8 cellular contexts compared by ENCODE assay signal in the genomic region with DNA sequence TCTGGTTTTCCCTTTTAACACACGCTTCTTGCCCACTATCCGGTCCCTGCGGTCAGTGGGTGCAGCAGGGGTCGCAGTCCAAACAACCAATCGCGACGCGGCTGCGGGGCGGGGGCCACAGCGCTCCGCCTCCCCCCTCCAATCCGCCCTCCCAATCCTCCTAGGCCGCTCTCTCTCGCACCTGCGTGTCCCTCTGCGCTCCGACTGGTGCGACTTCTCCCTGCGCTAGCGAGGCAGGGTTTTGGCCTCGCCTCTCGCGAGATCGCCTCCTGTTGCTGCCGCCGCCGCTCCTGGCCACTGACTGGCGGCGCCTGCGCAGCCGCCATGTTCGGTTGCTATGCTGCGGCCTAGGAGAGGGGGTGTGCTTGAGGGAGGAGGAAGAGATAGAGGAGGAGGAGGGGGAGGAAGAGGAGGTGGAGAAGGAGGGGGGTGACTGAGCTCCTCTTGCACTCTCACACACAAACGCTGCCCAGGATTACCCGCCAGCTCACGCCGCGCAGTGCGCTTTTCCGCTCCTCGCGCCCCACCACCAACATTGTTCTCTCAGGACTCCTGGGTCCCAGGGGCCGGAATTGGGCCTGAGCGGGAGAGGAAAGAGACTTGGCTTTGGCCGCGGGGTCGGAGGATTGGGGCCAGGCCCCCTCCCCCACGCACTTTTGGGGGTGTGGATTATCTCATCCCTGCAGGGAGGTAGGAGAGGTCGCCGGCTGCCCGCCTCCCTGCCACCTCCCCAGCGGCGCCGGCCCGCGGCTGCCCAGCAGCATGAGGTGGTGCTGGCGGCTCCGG.
DNase-seq lines count a peak whose midpoint lies in the region; ATAC-seq and FAIRE-seq lines count a peak whose summit lies in the region.

A gene with protein sequence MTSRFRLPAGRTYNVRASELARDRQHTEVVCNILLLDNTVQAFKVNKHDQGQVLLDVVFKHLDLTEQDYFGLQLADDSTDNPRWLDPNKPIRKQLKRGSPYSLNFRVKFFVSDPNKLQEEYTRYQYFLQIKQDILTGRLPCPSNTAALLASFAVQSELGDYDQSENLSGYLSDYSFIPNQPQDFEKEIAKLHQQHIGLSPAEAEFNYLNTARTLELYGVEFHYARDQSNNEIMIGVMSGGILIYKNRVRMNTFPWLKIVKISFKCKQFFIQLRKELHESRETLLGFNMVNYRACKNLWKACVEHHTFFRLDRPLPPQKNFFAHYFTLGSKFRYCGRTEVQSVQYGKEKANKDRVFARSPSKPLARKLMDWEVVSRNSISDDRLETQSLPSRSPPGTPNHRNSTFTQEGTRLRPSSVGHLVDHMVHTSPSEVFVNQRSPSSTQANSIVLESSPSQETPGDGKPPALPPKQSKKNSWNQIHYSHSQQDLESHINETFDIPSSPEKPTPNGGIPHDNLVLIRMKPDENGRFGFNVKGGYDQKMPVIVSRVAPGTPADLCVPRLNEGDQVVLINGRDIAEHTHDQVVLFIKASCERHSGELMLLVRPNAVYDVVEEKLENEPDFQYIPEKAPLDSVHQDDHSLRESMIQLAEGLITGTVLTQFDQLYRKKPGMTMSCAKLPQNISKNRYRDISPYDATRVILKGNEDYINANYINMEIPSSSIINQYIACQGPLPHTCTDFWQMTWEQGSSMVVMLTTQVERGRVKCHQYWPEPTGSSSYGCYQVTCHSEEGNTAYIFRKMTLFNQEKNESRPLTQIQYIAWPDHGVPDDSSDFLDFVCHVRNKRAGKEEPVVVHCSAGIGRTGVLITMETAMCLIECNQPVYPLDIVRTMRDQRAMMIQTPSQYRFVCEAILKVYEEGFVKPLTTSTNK (plus strand): TSS at position 472 of the 786 bp plus-strand sequence. CDS start 49,932 bp downstream, outside the sequence.

- DNase-seq in COLO829 (ENCODE audit: low spot score) (peak; percentile 98), HTR-8/SVneo (ENCODE audit: insufficient read length, low spot score) (peak; percentile 96), NOMO-1 treated with dmso at 0.1 percent for 144 hours (lab: John Stamatoyannopoulos, UW; ENCODE audit: unreplicated experiment) (peak; percentile 100), medulla oblongata (ENCODE audit: extremely low spot score) (peak; percentile 98)
- DNase-seq in activated CD8-positive, alpha-beta memory T cell treated with anti-CD3 and anti-CD28 coated beads for 48 hours (ENCODE audit: low read depth in 2 of 3, low spot score in 2 of 3): peak; percentile 61 to 92 (median 73)
- DNase-seq in effector memory CD8-positive, alpha-beta T cell: peak; percentile 91 to 93 (median 92)
- DNase-seq in stimulated activated CD8-positive, alpha-beta memory T cell treated with anti-CD3 and anti-CD28 coated beads, Interleukin-12 subunit alpha, Interleukin-12 subunit beta, amount 100 ng/mL, for 1 hour (ENCODE audit: low read depth): peak; percentile 92

- peaks cover 15% of the 10 kb centered on the region for H3K36me3 Mint-ChIP-seq in effector memory CD8-positive, alpha-beta T cell (ENCODE audit: insufficient read depth)

- peak; percentile 93 for ATAC-seq in GM21367 (IDR thresholded peaks at IDR 0.05; ENCODE audit: unreplicated experiment)
- peak; percentile 86 for ATAC-seq in effector memory CD8-positive, alpha-beta T cell (replicated peaks)

- no peaks in the 10 kb centered on the region for H3K9me3 Mint-ChIP-seq in effector memory CD8-positive, alpha-beta T cell

- peak; percentile 99 for FAIRE-seq in HTR-8/SVneo (lab: Jason Lieb, UNC)

- no peaks in the 10 kb centered on the region for H3K27me3 Mint-ChIP-seq in effector memory CD8-positive, alpha-beta T cell

- peak within 1 kb of the TSS; percentile 92 to 94 for H3K4me3 Mint-ChIP-seq in effector memory CD8-positive, alpha-beta T cell

- H3K27ac Mint-ChIP-seq in effector memory CD8-positive, alpha-beta T cell: peak within 1 kb of the TSS; percentile 85 to 96

- H3K4me1 Mint-ChIP-seq in effector memory CD8-positive, alpha-beta T cell (ENCODE audit: low read depth in 2 of 2): peaks cover 23 to 44% of the 10 kb centered on the region in 2 donors

Comparison
In these comparisons a context has a peak if more than half of its experiments do, and no peak if none do; other contexts are left out.
1. Peak in every context shown above with its lines: DNase-seq and ATAC-seq.